15 cellular contexts compared by ENCODE assay signal in the genomic region with DNA sequence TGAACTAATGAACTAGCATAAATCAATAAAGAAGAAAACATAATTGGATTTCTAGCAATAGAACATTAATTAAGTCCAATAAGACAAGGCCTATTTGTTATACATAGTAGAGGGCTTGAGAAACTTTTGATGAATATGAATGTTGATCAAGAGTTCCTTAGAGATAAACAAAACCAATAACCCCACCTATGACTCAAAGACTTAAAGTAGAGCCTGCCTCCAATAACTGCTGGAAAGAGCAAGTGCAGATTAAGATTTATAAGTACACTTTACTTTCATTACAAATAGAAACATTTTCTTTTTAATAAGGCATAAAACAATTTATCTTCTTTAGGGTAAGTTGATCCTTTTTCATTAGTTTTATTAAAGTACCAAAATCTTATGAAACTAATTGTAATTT.
"Had no signal": no experiment of that assay in that cellular context is flagged by ENCODE, and none has a peak within 500 bp of the region (broad histone marks: within the 10 kb centered on the region; RNA-seq: fewer than 3 reads in every experiment).

No MANE protein-coding gene starts in this region.

- H3K9me3 ChIP-seq: gastroesophageal sphincter, stomach had no signal

- H3K4me3 Mint-ChIP-seq: endodermal cell; naive thymus-derived CD4-positive, alpha-beta T cell; nephron progenitor cell; stimulated activated naive B cell treated with anti-CD40 and anti-IgM and Interleukin-4, amounts not matched to agents 10 μg/mL and 1 μg/mL and 100 μg/mL, for 72 hours had no signal

- H3K4me1 Mint-ChIP-seq: endodermal cell; stimulated activated naive B cell treated with anti-CD40 and anti-IgM and Interleukin-4, amounts not matched to agents 10 μg/mL and 1 μg/mL and 100 μg/mL, for 72 hours had no signal

- H3K27ac Mint-ChIP-seq: endodermal cell; naive thymus-derived CD4-positive, alpha-beta T cell; nephron progenitor cell; stimulated activated naive B cell treated with anti-CD40 and anti-IgM and Interleukin-4, amounts not matched to agents 10 μg/mL and 1 μg/mL and 100 μg/mL, for 72 hours had no signal

- H3K27ac ChIP-seq: coronary artery, gastroesophageal sphincter, hepatocyte, stomach had no signal

- H3K9me3 Mint-ChIP-seq: naive thymus-derived CD4-positive, alpha-beta T cell; stimulated activated naive B cell treated with anti-CD40 and anti-IgM and Interleukin-4, amounts not matched to agents 10 μg/mL and 1 μg/mL and 100 μg/mL, for 72 hours had no signal

- H3K27me3 ChIP-seq: gastroesophageal sphincter, hepatocyte, stomach had no signal

- H3K36me3 ChIP-seq: gastroesophageal sphincter, stomach had no signal

- H3K4me3 ChIP-seq: coronary artery, gastroesophageal sphincter, hepatocyte, stomach had no signal

- H3K36me3 Mint-ChIP-seq: naive thymus-derived CD4-positive, alpha-beta T cell; stimulated activated naive B cell treated with anti-CD40 and anti-IgM and Interleukin-4, amounts not matched to agents 10 μg/mL and 1 μg/mL and 100 μg/mL, for 72 hours had no signal

- ATAC-seq: naive thymus-derived CD4-positive, alpha-beta T cell; stimulated activated naive B cell treated with anti-CD40 and anti-IgM and Interleukin-4, amounts not matched to agents 10 μg/mL and 1 μg/mL and 100 μg/mL, for 72 hours had no signal

- DNase-seq: effector CD4-positive, alpha-beta T cell; endodermal cell; erythroblast; glutamatergic neuron; naive thymus-derived CD4-positive, alpha-beta T cell; nephron progenitor cell; stimulated activated CD4-positive, alpha-beta T cell treated with anti-CD3 and anti-CD28 coated beads, Interleukin-2, amount 100 ng/mL, for 24 hours; stimulated activated CD4-positive, alpha-beta T cell treated with anti-CD3 and anti-CD28 coated beads, Interleukin-4, amount 100 ng/mL, for 4 hours; stimulated activated naive B cell treated with anti-CD40 and anti-IgM and Interleukin-4, amounts not matched to agents 10 μg/mL and 1 μg/mL and 100 μg/mL, for 72 hours; stomach; substantia nigra; trophoblast cell had no signal
